In the genomic region with DNA sequence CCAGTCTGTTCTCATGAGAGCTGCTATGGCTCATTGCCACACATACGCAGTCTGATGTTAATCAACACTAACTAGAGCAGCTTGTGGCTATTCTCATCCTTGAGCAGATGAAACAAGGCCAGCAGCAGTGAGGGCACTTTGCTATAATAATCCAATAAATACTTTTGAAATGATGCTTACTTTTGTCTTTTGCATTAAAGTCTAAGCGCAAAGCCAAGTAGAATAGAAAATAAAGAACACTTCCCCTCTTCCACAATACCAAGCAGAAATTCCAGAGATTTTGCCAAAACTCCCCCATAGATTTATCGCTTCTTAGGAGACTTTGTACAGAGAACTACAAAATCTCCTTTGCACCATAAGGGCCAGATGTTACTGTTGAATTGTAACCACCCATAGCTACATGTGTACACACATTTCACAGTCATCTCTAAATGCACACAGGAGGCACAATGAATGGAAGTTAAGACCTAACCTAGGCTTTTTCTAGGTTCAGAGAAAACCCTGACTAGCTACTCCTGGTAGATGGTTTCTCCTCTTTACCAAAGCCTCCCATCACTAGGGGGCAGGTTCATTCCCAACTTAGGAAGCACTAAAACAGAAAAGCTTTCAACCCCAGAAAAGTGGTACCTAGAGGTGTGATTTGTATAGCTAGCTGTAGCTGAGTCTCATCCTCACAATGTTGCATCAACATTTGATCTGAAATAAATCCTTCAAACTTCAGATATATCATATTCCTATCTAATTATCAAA, we compare ENCODE assay signal across 23 cellular contexts.
A peak's percentile ranks its signal among the peaks of the same experiment; 100 is the strongest.
DNase-seq lines count a peak whose midpoint lies in the region; ATAC-seq and TF ChIP-seq lines count a peak whose summit lies in the region.
"Had no signal": no experiment of that assay in that cellular context is flagged by ENCODE, and none has a peak within 500 bp of the region (broad histone marks: within the 10 kb centered on the region; RNA-seq: fewer than 3 reads in every experiment).

No MANE protein-coding gene starts in this region.

- H2AK5ac ChIP-seq in trophoblast cell (ENCODE audit: low read length): no peak overlapping the region

- H3K27ac ChIP-seq in trophoblast cell (ENCODE audit: low read depth, low read length) (no peak overlapping the region), right cardiac atrium (ENCODE audit: low read length) (no peak overlapping the region)
- H3K27ac ChIP-seq: HL-60, KMS-11, parathyroid adenoma, spleen had no signal

- H2BK5ac ChIP-seq in trophoblast cell (ENCODE audit: low read depth, low read length, poor library complexity): no peak overlapping the region

- TF ChIP-seq CTCF in fibroblast of mammary gland (conservative IDR thresholded peaks at IDR 0.05; ENCODE audit: control insufficient read depth, insufficient read depth, low read depth, low read length): peak; percentile 33

- no peak overlapping the region for H3K23ac ChIP-seq in trophoblast cell (ENCODE audit: low read length)

- DNase-seq in GM04503 (ENCODE audit: low read depth): peak; percentile 73
- DNase-seq in SK-MEL-5 (ENCODE audit: low read depth, low spot score): peak; percentile 38
- DNase-seq in fibroblast of mammary gland (ENCODE audit: low read depth): peak; percentile 76
- DNase-seq in trophoblast cell: no peak
- DNase-seq in right cardiac atrium: no peak
- DNase-seq in activated naive CD4-positive, alpha-beta T cell treated with anti-CD3 and anti-CD28 coated beads for 36 hours: no peak
- DNase-seq in Right ventricle myocardium superior: no peak
- DNase-seq: activated CD4-positive, alpha-beta T cell treated with anti-CD3 and anti-CD28 coated beads for 1 hour; activated naive CD4-positive, alpha-beta T cell treated with anti-CD3 and anti-CD28 coated beads, Interleukin-2, amount 50 U/mL, for 16 hours; effector memory CD8-positive, alpha-beta T cell; left cardiac atrium; NCI-H1436; NCI-H345; SIG-M5; spleen had no signal

- ATAC-seq in right cardiac atrium (no peak), GM18868 (IDR thresholded peaks at IDR 0.05; ENCODE audit: unreplicated experiment) (no peak), Right ventricle myocardium superior (ENCODE audit: poor library complexity) (no peak)
- ATAC-seq: effector memory CD8-positive, alpha-beta T cell; left cardiac atrium; stimulated activated memory B cell treated with anti-CD40 and anti-IgM and Interleukin-4, amounts not matched to agents 10 μg/mL and 1 μg/mL and 100 μg/mL, for 72 hours had no signal

- H2BK12ac ChIP-seq in trophoblast cell (ENCODE audit: low read length): peak overlapping the region; percentile 50

- no peak overlapping the region for H4K91ac ChIP-seq in trophoblast cell (ENCODE audit: low read depth, low read length)

- no peak overlapping the region for H4K8ac ChIP-seq in trophoblast cell (ENCODE audit: low read depth, low read length)

- no peak overlapping the region for H3K18ac ChIP-seq in trophoblast cell (ENCODE audit: low read length)

- H3K4me2 ChIP-seq in trophoblast cell (ENCODE audit: low read length): no peak overlapping the region
- H3K4me2 ChIP-seq: KMS-11 had no signal

- no peak overlapping the region for H3K14ac ChIP-seq in trophoblast cell (ENCODE audit: low read length)

- no peak overlapping the region for H4K12ac ChIP-seq in trophoblast cell (ENCODE audit: low read depth, low read length)

- peaks cover 5 to 8% of the 10 kb centered on the region in 2 experiments for H3K4me1 ChIP-seq in trophoblast cell (ENCODE audit: control insufficient read depth in 1 of 2, insufficient read depth in 2 of 2, low read length in 2 of 2)
- peaks cover 4% of the 10 kb centered on the region for H3K4me1 ChIP-seq in right cardiac atrium (ENCODE audit: control insufficient read depth, insufficient read depth, low read length)
- H3K4me1 ChIP-seq: parathyroid adenoma had no signal

- no peaks in the 10 kb centered on the region for H3K36me3 Mint-ChIP-seq in activated naive CD4-positive, alpha-beta T cell treated with anti-CD3 and anti-CD28 coated beads for 36 hours (ENCODE audit: low read depth)
- H3K36me3 Mint-ChIP-seq: stimulated activated memory B cell treated with anti-CD40 and anti-IgM and Interleukin-4, amounts not matched to agents 10 μg/mL and 1 μg/mL and 100 μg/mL, for 72 hours had no signal

- H3K4me3 ChIP-seq in fibroblast of mammary gland (ENCODE audit: control insufficient read depth, low read depth, low read length) (no peak overlapping the region), trophoblast cell (ENCODE audit: low read depth, low read length) (no peak overlapping the region), right cardiac atrium (ENCODE audit: low read length) (no peak overlapping the region)
- H3K4me3 ChIP-seq: spleen had no signal

- intact Hi-C loops in right cardiac atrium (cut with DNase I) (no loop called here), Right ventricle myocardium superior (cut with DNase I) (no loop called here)
- intact Hi-C loops in activated naive CD4-positive, alpha-beta T cell treated with anti-CD3 and anti-CD28 coated beads for 36 hours (cut with micrococcal nuclease): no loop called here

- no peaks in the 10 kb centered on the region for H3K79me2 ChIP-seq in trophoblast cell (ENCODE audit: control insufficient read depth, insufficient read depth, low read length, poor library complexity)
- H3K79me2 ChIP-seq: parathyroid adenoma had no signal

- peaks cover 22% of the 10 kb centered on the region for H3K27me3 Mint-ChIP-seq in activated naive CD4-positive, alpha-beta T cell treated with anti-CD3 and anti-CD28 coated beads for 36 hours (ENCODE audit: low read depth)
- H3K27me3 Mint-ChIP-seq: type B pancreatic cell had no signal

- H3K27ac Mint-ChIP-seq in activated naive CD4-positive, alpha-beta T cell treated with anti-CD3 and anti-CD28 coated beads for 36 hours: no peak overlapping the region
- H3K27ac Mint-ChIP-seq: effector memory CD8-positive, alpha-beta T cell; stimulated activated memory B cell treated with anti-CD40 and anti-IgM and Interleukin-4, amounts not matched to agents 10 μg/mL and 1 μg/mL and 100 μg/mL, for 72 hours; T-helper 2 cell treated with Interferon-gamma antibody and Interleukin-4, amounts not matched to agents 5 μg/mL and 100 μg/mL, for 36 hours; type B pancreatic cell had no signal

- H3K4me3 Mint-ChIP-seq in activated naive CD4-positive, alpha-beta T cell treated with anti-CD3 and anti-CD28 coated beads for 36 hours: no peak overlapping the region
- H3K4me3 Mint-ChIP-seq: central memory CD8-positive, alpha-beta T cell; effector memory CD8-positive, alpha-beta T cell; stimulated activated memory B cell treated with anti-CD40 and anti-IgM and Interleukin-4, amounts not matched to agents 10 μg/mL and 1 μg/mL and 100 μg/mL, for 72 hours; T-helper 2 cell treated with Interferon-gamma antibody and Interleukin-4, amounts not matched to agents 5 μg/mL and 100 μg/mL, for 36 hours; type B pancreatic cell had no signal

- no peak overlapping the region for H3K4ac ChIP-seq in trophoblast cell (ENCODE audit: low read depth, low read length)

- H3K36me3 ChIP-seq in trophoblast cell (ENCODE audit: control insufficient read depth in 1 of 2, insufficient read depth in 2 of 2, low read length in 2 of 2): peaks cover 0 to 2% of the 10 kb centered on the region in 2 experiments
- H3K36me3 ChIP-seq: spleen had no signal

- no peak overlapping the region for H3K9ac ChIP-seq in trophoblast cell (ENCODE audit: low read length)
- H3K9ac ChIP-seq: KMS-11, parathyroid adenoma had no signal

- no CpG with 5 or more reads among the region's 3 CpGs for WGBS in trophoblast cell (ENCODE audit: extremely low coverage, insufficient coverage, insufficient read length)
- WGBS in right cardiac atrium: 71% methylated on average over 3 of the region's 3 CpGs

- H3K79me1 ChIP-seq in trophoblast cell (ENCODE audit: low read length): peaks cover 11% of the 10 kb centered on the region

- CTCF ChIA-PET in activated naive CD4-positive, alpha-beta T cell treated with anti-CD3 and anti-CD28 coated beads for 36 hours (lab: Charles Lee): no interaction called here

- no peaks in the 10 kb centered on the region for H3K4me1 Mint-ChIP-seq in activated naive CD4-positive, alpha-beta T cell treated with anti-CD3 and anti-CD28 coated beads for 36 hours (ENCODE audit: low read depth)
- H3K4me1 Mint-ChIP-seq: central memory CD8-positive, alpha-beta T cell; stimulated activated memory B cell treated with anti-CD40 and anti-IgM and Interleukin-4, amounts not matched to agents 10 μg/mL and 1 μg/mL and 100 μg/mL, for 72 hours had no signal

- H3K9me3 Mint-ChIP-seq in activated naive CD4-positive, alpha-beta T cell treated with anti-CD3 and anti-CD28 coated beads for 36 hours: no peaks in the 10 kb centered on the region
- H3K9me3 Mint-ChIP-seq: central memory CD8-positive, alpha-beta T cell; effector memory CD8-positive, alpha-beta T cell; stimulated activated memory B cell treated with anti-CD40 and anti-IgM and Interleukin-4, amounts not matched to agents 10 μg/mL and 1 μg/mL and 100 μg/mL, for 72 hours; T-helper 2 cell treated with Interferon-gamma antibody and Interleukin-4, amounts not matched to agents 5 μg/mL and 100 μg/mL, for 36 hours; type B pancreatic cell had no signal

- H3K27me3 ChIP-seq in trophoblast cell (ENCODE audit: insufficient read depth, low read length) (no peaks in the 10 kb centered on the region), right cardiac atrium (ENCODE audit: control insufficient read depth, insufficient read depth) (no peaks in the 10 kb centered on the region)

- in situ Hi-C loops in SK-MEL-5 (cut with HindIII; ENCODE audit: low pct_unique_long_range_greater_than_20kb, low sequenced_read_pairs): no loop called here

- H3K9me3 ChIP-seq in trophoblast cell (ENCODE audit: insufficient read depth, low read depth, low read length) (no peaks in the 10 kb centered on the region), right cardiac atrium (ENCODE audit: control insufficient read depth, low read length) (no peaks in the 10 kb centered on the region)
- H3K9me3 ChIP-seq: spleen had no signal

- H2AFZ ChIP-seq in trophoblast cell (ENCODE audit: insufficient read depth, low read length, poor library complexity): no peak overlapping the region
- H2AFZ ChIP-seq: parathyroid adenoma had no signal

- H2BK120ac ChIP-seq in trophoblast cell (ENCODE audit: insufficient read depth, low read length, poor library complexity): no peak overlapping the region

Comparison
In these comparisons a context has a peak if more than half of its experiments do, and no peak if none do; other contexts are left out.
1. DNase-seq: peak in GM04503 (single experiment), SK-MEL-5 (single experiment) and fibroblast of mammary gland (single experiment); none in trophoblast cell (0 of 2), right cardiac atrium (0 of 3), activated naive CD4-positive, alpha-beta T cell treated with anti-CD3 and anti-CD28 coated beads for 36 hours (single experiment) and Right ventricle myocardium superior (single experiment).